In the genomic region with DNA sequence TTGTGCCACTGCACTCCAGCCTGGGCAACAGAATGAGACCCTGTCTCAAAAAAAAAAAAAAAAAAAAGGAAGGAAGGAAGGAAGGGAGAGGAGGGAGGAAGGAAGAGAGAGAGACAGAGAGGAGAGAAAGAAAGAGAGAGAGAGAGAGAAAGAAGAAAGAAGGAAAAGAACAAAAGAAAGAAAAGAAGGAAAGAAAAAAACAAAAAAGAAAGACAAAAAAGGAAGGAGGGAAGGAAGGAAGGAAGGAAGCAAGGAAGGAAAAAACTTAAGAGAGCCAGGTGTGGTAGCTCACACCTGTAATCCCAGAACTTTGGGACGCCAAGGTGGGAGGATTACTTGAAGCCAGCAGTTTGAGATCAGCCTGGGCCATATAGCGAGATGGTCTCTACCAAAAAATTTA, we compare ENCODE assay signal across 1 cellular context.
TF ChIP-seq lines count a peak whose summit lies in the region.

No MANE protein-coding gene starts in this region.

TF ChIP-seq in IMR-90, 13 proteins besides CTCF, POLR2A, EP300 and RAD21:
- TF ChIP-seq MAFK (IDR thresholded peaks at IDR 0.05; ENCODE audit: low read depth, low read length) (no peak), BHLHE40 (IDR thresholded peaks at IDR 0.05; ENCODE audit: low read depth, low read length) (no peak), SMC3 (IDR thresholded peaks at IDR 0.05; ENCODE audit: low read depth, low read length) (no peak), CHD1 (IDR thresholded peaks at IDR 0.05; ENCODE audit: low read depth, low read length) (no peak), MXI1 (IDR thresholded peaks at IDR 0.05; ENCODE audit: borderline replicate concordance, low read depth, low read length) (no peak), RCOR1 (IDR thresholded peaks at IDR 0.05; ENCODE audit: insufficient replicate concordance, low read length) (no peak), CEBPB (IDR thresholded peaks at IDR 0.05; ENCODE audit: low read depth, low read length) (no peak), MAZ (IDR thresholded peaks at IDR 0.05; ENCODE audit: borderline replicate concordance, low read depth, low read length) (no peak), NFE2L2 (IDR thresholded peaks at IDR 0.05; ENCODE audit: low read depth, low read length) (no peak), FOS (IDR thresholded peaks at IDR 0.05; ENCODE audit: low read depth, low read length) (no peak), RFX5 (IDR thresholded peaks at IDR 0.05; ENCODE audit: low read depth, low read length) (no peak)
- TF ChIP-seq, protein P1, sequence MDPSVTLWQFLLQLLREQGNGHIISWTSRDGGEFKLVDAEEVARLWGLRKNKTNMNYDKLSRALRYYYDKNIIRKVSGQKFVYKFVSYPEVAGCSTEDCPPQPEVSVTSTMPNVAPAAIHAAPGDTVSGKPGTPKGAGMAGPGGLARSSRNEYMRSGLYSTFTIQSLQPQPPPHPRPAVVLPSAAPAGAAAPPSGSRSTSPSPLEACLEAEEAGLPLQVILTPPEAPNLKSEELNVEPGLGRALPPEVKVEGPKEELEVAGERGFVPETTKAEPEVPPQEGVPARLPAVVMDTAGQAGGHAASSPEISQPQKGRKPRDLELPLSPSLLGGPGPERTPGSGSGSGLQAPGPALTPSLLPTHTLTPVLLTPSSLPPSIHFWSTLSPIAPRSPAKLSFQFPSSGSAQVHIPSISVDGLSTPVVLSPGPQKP (IDR thresholded peaks at IDR 0.05; ENCODE audit: borderline replicate concordance, low read depth, low read length) = no peak
- TF ChIP-seq, protein P2, sequence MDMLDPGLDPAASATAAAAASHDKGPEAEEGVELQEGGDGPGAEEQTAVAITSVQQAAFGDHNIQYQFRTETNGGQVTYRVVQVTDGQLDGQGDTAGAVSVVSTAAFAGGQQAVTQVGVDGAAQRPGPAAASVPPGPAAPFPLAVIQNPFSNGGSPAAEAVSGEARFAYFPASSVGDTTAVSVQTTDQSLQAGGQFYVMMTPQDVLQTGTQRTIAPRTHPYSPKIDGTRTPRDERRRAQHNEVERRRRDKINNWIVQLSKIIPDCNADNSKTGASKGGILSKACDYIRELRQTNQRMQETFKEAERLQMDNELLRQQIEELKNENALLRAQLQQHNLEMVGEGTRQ (IDR thresholded peaks at IDR 0.05; ENCODE audit: low read depth, low read length) = no peak
